In genomic region chr9:127968046-127968445, GRCh38 we compare ENCODE assay signal across 8 cellular contexts. TPM values are rescaled to one million over a fixed set of nuclear protein-coding genes. Genes with fewer than 3 reads are reported as not detected.
DNase-seq lines count a peak whose midpoint lies in the region; ATAC-seq, FAIRE-seq and TF ChIP-seq lines count a peak whose summit lies in the region.

No MANE protein-coding gene starts in this region.

- no peaks in the 10 kb centered on the region for H3K9me3 Mint-ChIP-seq in activated naive CD4-positive, alpha-beta T cell treated with anti-CD3 and anti-CD28 coated beads, Interleukin-2, amount 50 U/mL, for 24 hours

- WGBS in heart left ventricle, 4 donors = 74 to 89% (median 79%) methylated on average over 3 of the region's 3 CpGs
- WGBS in HepG2 (ENCODE audit: low lambda C conversion rate) = 88% methylated on average over 3 of the region's 3 CpGs
- WGBS in upper lobe of left lung, 2 donors = 63 to 100% methylated on average over 1 to 3 of the region's 3 CpGs

- CTCF ChIA-PET in HepG2 (lab: Yijun Ruan, JAX; ENCODE audit: low intra/inter-chr PET ratio, low total read pairs) = interaction anchor here (0.7 kb wide), 1 partner anchor 67 kb away, joined by 4 read pairs; no protein-coding TSS in a partner anchor

- intact Hi-C loops in heart left ventricle (cut with DNase I) = no loop called here
- intact Hi-C loops in cardiac septum (cut with DNase I) = no loop called here
- intact Hi-C loops in HepG2 (cut with micrococcal nuclease; ENCODE audit: unreplicated experiment) = no loop called here

- H3K4me3 ChIP-seq in heart left ventricle (no peak overlapping the region), HepG2 (replicated peaks in 1 of 3; ENCODE audit: insufficient read depth in 1 of 3, low read depth in 2 of 3, low read length in 3 of 3) (no peak overlapping the region), upper lobe of left lung (no peak overlapping the region)

- H3K9me3 ChIP-seq in heart left ventricle (no peaks in the 10 kb centered on the region), HepG2 (ENCODE audit: low read length) (no peaks in the 10 kb centered on the region), upper lobe of left lung (no peaks in the 10 kb centered on the region)

- peaks cover 98% of the 10 kb centered on the region for H3K4me1 Mint-ChIP-seq in activated naive CD4-positive, alpha-beta T cell treated with anti-CD3 and anti-CD28 coated beads, Interleukin-2, amount 50 U/mL, for 24 hours

- TF ChIP-seq POLR2A in heart left ventricle (IDR thresholded peaks at IDR 0.05) (no peak), HepG2 (IDR thresholded peaks at IDR 0.05; ENCODE audit: insufficient read depth in 1 of 2, low read depth in 2 of 2, low read length in 2 of 2) (no peak), upper lobe of left lung (IDR thresholded peaks at IDR 0.05) (no peak)

- no peak for FAIRE-seq in HepG2 (lab: Jason Lieb, UNC)

- no peaks in the 10 kb centered on the region for H3K27me3 Mint-ChIP-seq in activated naive CD4-positive, alpha-beta T cell treated with anti-CD3 and anti-CD28 coated beads, Interleukin-2, amount 50 U/mL, for 24 hours

- H3K36me3 Mint-ChIP-seq in activated naive CD4-positive, alpha-beta T cell treated with anti-CD3 and anti-CD28 coated beads, Interleukin-2, amount 50 U/mL, for 24 hours = no peaks in the 10 kb centered on the region

- in situ Hi-C loops in HepG2 (cut with HindIII; ENCODE audit: extremely low pct_ligation_motif_present, low pct_unique_long_range_greater_than_20kb) = no loop called here

- H3K9ac ChIP-seq in HepG2 (ENCODE audit: insufficient read depth, low read depth, low read length) = no peak overlapping the region

- no peak for TF ChIP-seq RAD21 in HepG2 (CRISPR knock-in tag; IDR thresholded peaks at IDR 0.05)

- H3K4me3 Mint-ChIP-seq in activated naive CD4-positive, alpha-beta T cell treated with anti-CD3 and anti-CD28 coated beads, Interleukin-2, amount 50 U/mL, for 24 hours = peak overlapping the region; percentile 78

- no peaks in the 10 kb centered on the region for H3K27me3 ChIP-seq in heart left ventricle
- H3K27me3 ChIP-seq in HepG2 (ENCODE audit: control insufficient read depth in 1 of 2, insufficient read depth in 2 of 2, low read length in 2 of 2) = no peaks in the 10 kb centered on the region
- no peaks in the 10 kb centered on the region for H3K27me3 ChIP-seq in upper lobe of left lung

- peaks cover 18 to 99% (median 90%) of the 10 kb centered on the region in 12 donors for H3K4me1 ChIP-seq in heart left ventricle
- H3K4me1 ChIP-seq in HepG2 (ENCODE audit: insufficient read depth, low read length) = peaks cover 68% of the 10 kb centered on the region
- H3K4me1 ChIP-seq in upper lobe of left lung = peaks cover 59 to 93% (median 84%) of the 10 kb centered on the region in 4 donors

- POLR2A ChIA-PET in HepG2 (lab: Yijun Ruan, JAX) = interaction anchor here (0.7 kb wide), 1 partner anchor 21 kb away, joined by 3 read pairs; no protein-coding TSS in a partner anchor

- no peak overlapping the region for H2AFZ ChIP-seq in HepG2 (ENCODE audit: low read length)

- H3K27ac ChIP-seq in heart left ventricle = peak overlapping the region in 10 of 12 donors; percentile 60 to 95 (median 76)
- H3K27ac ChIP-seq in HepG2 (ENCODE audit: extremely low read length, insufficient read depth, low read length) = no peak overlapping the region
- H3K27ac ChIP-seq in upper lobe of left lung = peak overlapping the region; percentile 57 to 88 (median 70)

- H4K20me1 ChIP-seq in HepG2 (ENCODE audit: insufficient read depth, low read length) = no peaks in the 10 kb centered on the region

- TF ChIP-seq CTCF in heart left ventricle (IDR thresholded peaks at IDR 0.05) (no peak), HepG2 (CRISPR knock-in tag; IDR thresholded peaks at IDR 0.05) (no peak), upper lobe of left lung (IDR thresholded peaks at IDR 0.05) (no peak)

- no peak overlapping the region for H3K4me2 ChIP-seq in HepG2 (ENCODE audit: low read depth, low read length)

- H3K36me3 ChIP-seq in heart left ventricle = no peaks in the 10 kb centered on the region
- H3K36me3 ChIP-seq in HepG2 (replicated peaks in 1 of 2; ENCODE audit: control insufficient read depth in 1 of 2, insufficient read depth in 2 of 2, low read length in 2 of 2) = peaks cover 1 to 5% of the 10 kb centered on the region in 2 experiments; a peak in 2 of 5 replicates
- H3K36me3 ChIP-seq in upper lobe of left lung = no peaks in the 10 kb centered on the region

- DNase-seq in heart left ventricle (peak in 1 of 5 donors; percentile 21), cardiac septum (ENCODE audit: low spot score) (no peak), HepG2 (ENCODE audit: low spot score) (no peak), upper lobe of left lung (peak in 1 of 2 donors; percentile 69), cerebellum (ENCODE audit: low spot score) (no peak)

- no peak for ATAC-seq in heart left ventricle
- ATAC-seq in HepG2 = no peak; the same call in 2 of the 3 replicates
- ATAC-seq in upper lobe of left lung (ENCODE audit: low FRiP score in 2 of 2) = no peak
- ATAC-seq in HG03521 (IDR thresholded peaks at IDR 0.05; ENCODE audit: unreplicated experiment) = no peak
- ATAC-seq in GM18867 (IDR thresholded peaks at IDR 0.05; ENCODE audit: unreplicated experiment) = no peak

- no TSS peak for BruUV-seq in HepG2 (replicated peaks; lab: Mats Ljungman, UMichigan)

- TF ChIP-seq EP300 in HepG2 (IDR thresholded peaks at IDR 0.05; ENCODE audit: low read depth in 2 of 2, low read length in 2 of 2) = no peak
- no peak for TF ChIP-seq EP300 in HepG2 (CRISPR knock-in tag; IDR thresholded peaks at IDR 0.05; ENCODE audit: borderline replicate concordance)
- TF ChIP-seq EP300 in upper lobe of left lung (IDR thresholded peaks at IDR 0.05) = no peak

- H3K27ac Mint-ChIP-seq in activated naive CD4-positive, alpha-beta T cell treated with anti-CD3 and anti-CD28 coated beads, Interleukin-2, amount 50 U/mL, for 24 hours = peak overlapping the region; percentile 98

- peaks cover 91% of the 10 kb centered on the region for H3K79me2 ChIP-seq in HepG2 (ENCODE audit: insufficient read depth, low read length)

RNA-seq across cellular contexts. Expression of gene EEIG1, which starts 12.7 kb away (rescaled TPM):
- total RNA-seq in heart left ventricle (10 to 100 TPM in 7 of 9 donors, 1 to 10 TPM in 2; 5.4 to 45.2 (median 24.1) TPM), cardiac septum (24.1 TPM), HepG2 (2016; rRNA removed; fragmentation: Illumina TruSeq; extraction: Trizol) (16.1 and 16.6 TPM in 2 replicates), upper lobe of left lung (10 to 100 TPM; 17.8 to 60.7 (median 48.0) TPM), cerebellum (6.6 TPM)
- polyA plus RNA-seq in heart left ventricle (10 to 100 TPM in 1 of 2 donors, 1 to 10 TPM in 1; 9.2 to 10.4 TPM), HepG2 (2011; rRNA removed) (25.2 and 30.1 TPM in 2 replicates)
- 10.4 and 11.3 TPM in 2 replicates for total RNA-seq in HepG2 (2016; cell fraction: cytosol; rRNA removed; fragmentation: Illumina TruSeq; extraction: Trizol; ENCODE audit: low read depth)
- 12.3 and 17.2 TPM in 2 replicates for total RNA-seq in HepG2 (2016; cell fraction: insoluble cytoplasmic fraction; rRNA removed; fragmentation: Illumina TruSeq; extraction: Trizol)
- 21.5 and 21.9 TPM in 2 replicates for total RNA-seq in HepG2 (2016; cell fraction: membrane; rRNA removed; fragmentation: Illumina TruSeq; extraction: Trizol)
- total RNA-seq in HepG2 (2016; cell fraction: nucleus; rRNA removed; fragmentation: Illumina TruSeq; extraction: Trizol) = 20.0 and 24.0 TPM in 2 replicates
- polyA plus RNA-seq in HepG2 (2011; cell fraction: cytosol; rRNA removed) = 19.7 and 22.7 TPM in 2 replicates
- 108 and 126 TPM in 2 replicates for polyA plus RNA-seq in HepG2 (2011; cell fraction: nucleus; rRNA removed)
- 22.5 and 36.8 TPM in 2 replicates for polyA plus RNA-seq in HepG2 (2012)
- 3.8 and 4.2 TPM in 2 replicates for polyA plus RNA-seq in HepG2 (2016; cell fraction: cytosol; fragmentation: Illumina TruSeq; extraction: Trizol; ENCODE audit: low read depth)
- polyA plus RNA-seq in HepG2 (2016; cell fraction: insoluble cytoplasmic fraction; fragmentation: Illumina TruSeq; extraction: Trizol; ENCODE audit: low read depth) = 24.1 and 30.7 TPM in 2 replicates
- 16.7 and 17.4 TPM in 2 replicates for polyA plus RNA-seq in HepG2 (2016; cell fraction: membrane; fragmentation: Illumina TruSeq; extraction: Trizol; ENCODE audit: low read depth)
- polyA plus RNA-seq in HepG2 (2016; cell fraction: nucleus; fragmentation: Illumina TruSeq; extraction: Trizol; ENCODE audit: insufficient read depth, low read depth) = 72.4 and 76.1 TPM in 2 replicates
- 25.3 and 40.6 TPM in 2 replicates for polyA minus RNA-seq in HepG2 (2011; rRNA and poly(A)+ RNA removed; ENCODE audit: low replicate concordance)
- 8.3 and 11.4 TPM in 2 replicates for polyA minus RNA-seq in HepG2 (2011; cell fraction: cytosol; rRNA and poly(A)+ RNA removed)
- 25.0 and 25.4 TPM in 2 replicates for polyA minus RNA-seq in HepG2 (2011; cell fraction: nucleus; rRNA and poly(A)+ RNA removed)

RNA-seq across cellular contexts. Expression of gene DPM2, which starts 30.4 kb away (rescaled TPM):
- total RNA-seq in heart left ventricle = 10 to 100 TPM in 7 of 9 donors, 1 to 10 TPM in 2; 7.2 to 19.5 (median 11.7) TPM
- 10 to 100 TPM; 15.3 to 31.7 TPM for polyA plus RNA-seq in heart left ventricle
- total RNA-seq in cardiac septum = 14.9 TPM
- 17.5 and 24.8 TPM in 2 replicates for total RNA-seq in HepG2 (2016; rRNA removed; fragmentation: Illumina TruSeq; extraction: Trizol)
- 20.0 and 27.3 TPM in 2 replicates for total RNA-seq in HepG2 (2016; cell fraction: cytosol; rRNA removed; fragmentation: Illumina TruSeq; extraction: Trizol; ENCODE audit: low read depth)
- total RNA-seq in HepG2 (2016; cell fraction: insoluble cytoplasmic fraction; rRNA removed; fragmentation: Illumina TruSeq; extraction: Trizol) = 14.9 and 23.0 TPM in 2 replicates
- total RNA-seq in HepG2 (2016; cell fraction: membrane; rRNA removed; fragmentation: Illumina TruSeq; extraction: Trizol) = 31.4 and 35.9 TPM in 2 replicates
- 18.6 and 22.0 TPM in 2 replicates for total RNA-seq in HepG2 (2016; cell fraction: nucleus; rRNA removed; fragmentation: Illumina TruSeq; extraction: Trizol)
- 35.3 and 38.6 TPM in 2 replicates for polyA plus RNA-seq in HepG2 (2011; rRNA removed)
- 30.5 and 35.2 TPM in 2 replicates for polyA plus RNA-seq in HepG2 (2011; cell fraction: cytosol; rRNA removed)
- 36.6 and 37.4 TPM in 2 replicates for polyA plus RNA-seq in HepG2 (2011; cell fraction: nucleus; rRNA removed)
- 21.4 and 25.3 TPM in 2 replicates for polyA plus RNA-seq in HepG2 (2012)
- 32.5 and 40.9 TPM in 2 replicates for polyA plus RNA-seq in HepG2 (2016; cell fraction: cytosol; fragmentation: Illumina TruSeq; extraction: Trizol; ENCODE audit: low read depth)
- polyA plus RNA-seq in HepG2 (2016; cell fraction: insoluble cytoplasmic fraction; fragmentation: Illumina TruSeq; extraction: Trizol; ENCODE audit: low read depth) = 30.7 and 34.8 TPM in 2 replicates
- 49.8 and 53.8 TPM in 2 replicates for polyA plus RNA-seq in HepG2 (2016; cell fraction: membrane; fragmentation: Illumina TruSeq; extraction: Trizol; ENCODE audit: low read depth)
- 49.9 and 52.5 TPM in 2 replicates for polyA plus RNA-seq in HepG2 (2016; cell fraction: nucleus; fragmentation: Illumina TruSeq; extraction: Trizol; ENCODE audit: insufficient read depth, low read depth)
- polyA minus RNA-seq in HepG2 (2011; rRNA and poly(A)+ RNA removed; ENCODE audit: low replicate concordance) = 68.5 and 193 TPM in 2 replicates
- polyA minus RNA-seq in HepG2 (2011; cell fraction: cytosol; rRNA and poly(A)+ RNA removed) = 12.9 and 15.4 TPM in 2 replicates
- polyA minus RNA-seq in HepG2 (2011; cell fraction: nucleus; rRNA and poly(A)+ RNA removed) = 34.8 and 35.4 TPM in 2 replicates
- total RNA-seq in upper lobe of left lung = 10 to 100 TPM; 20.1 to 40.7 (median 25.6) TPM
- total RNA-seq in cerebellum = 11.0 TPM

RNA-seq across cellular contexts. Expression of gene PIP5KL1, which starts 37.5 kb away (rescaled TPM):
- total RNA-seq in heart left ventricle (under 1 TPM in 7 of 9 donors, not detected in 2; 0.33 to 0.77 (median 0.51) TPM), cardiac septum (0.57 TPM), HepG2 (2016; rRNA removed; fragmentation: Illumina TruSeq; extraction: Trizol) (0.20 TPM in 1 of 2 replicates, not detected in the other), upper lobe of left lung (10 to 100 TPM in 3 of 6 donors, 1 to 10 TPM in 3; 4.1 to 38.8 (median 10.0) TPM), cerebellum (3.5 TPM)
- polyA plus RNA-seq in heart left ventricle (under 1 TPM; 0.12 to 0.15 TPM), HepG2 (2011; rRNA removed) (0.44 and 0.49 TPM in 2 replicates)
- 0.51 TPM in 1 of 2 replicates, not detected in the other for total RNA-seq in HepG2 (2016; cell fraction: cytosol; rRNA removed; fragmentation: Illumina TruSeq; extraction: Trizol; ENCODE audit: low read depth)
- total RNA-seq in HepG2 (2016; cell fraction: insoluble cytoplasmic fraction; rRNA removed; fragmentation: Illumina TruSeq; extraction: Trizol) = 0.15 TPM in 1 of 2 replicates, not detected in the other
- not detected in 2 replicates for total RNA-seq in HepG2 (2016; cell fraction: membrane; rRNA removed; fragmentation: Illumina TruSeq; extraction: Trizol)
- 0.56 TPM in 1 of 2 replicates, not detected in the other for total RNA-seq in HepG2 (2016; cell fraction: nucleus; rRNA removed; fragmentation: Illumina TruSeq; extraction: Trizol)
- polyA plus RNA-seq in HepG2 (2011; cell fraction: cytosol; rRNA removed) = 0.17 and 0.32 TPM in 2 replicates
- 5.3 and 9.9 TPM in 2 replicates for polyA plus RNA-seq in HepG2 (2011; cell fraction: nucleus; rRNA removed)
- polyA plus RNA-seq in HepG2 (2012) = 0.32 and 0.67 TPM in 2 replicates
- 0.24 TPM in 1 of 2 replicates, not detected in the other for polyA plus RNA-seq in HepG2 (2016; cell fraction: cytosol; fragmentation: Illumina TruSeq; extraction: Trizol; ENCODE audit: low read depth)
- polyA plus RNA-seq in HepG2 (2016; cell fraction: insoluble cytoplasmic fraction; fragmentation: Illumina TruSeq; extraction: Trizol; ENCODE audit: low read depth) = not detected in 2 replicates
- polyA plus RNA-seq in HepG2 (2016; cell fraction: membrane; fragmentation: Illumina TruSeq; extraction: Trizol; ENCODE audit: low read depth) = not detected in 2 replicates
- 1.1 TPM in 1 of 2 replicates, not detected in the other for polyA plus RNA-seq in HepG2 (2016; cell fraction: nucleus; fragmentation: Illumina TruSeq; extraction: Trizol; ENCODE audit: insufficient read depth, low read depth)
- 0.72 and 1.4 TPM in 2 replicates for polyA minus RNA-seq in HepG2 (2011; rRNA and poly(A)+ RNA removed; ENCODE audit: low replicate concordance)
- 0.88 TPM in 1 of 2 replicates, not detected in the other for polyA minus RNA-seq in HepG2 (2011; cell fraction: cytosol; rRNA and poly(A)+ RNA removed)
- polyA minus RNA-seq in HepG2 (2011; cell fraction: nucleus; rRNA and poly(A)+ RNA removed) = 1.3 and 2.2 TPM in 2 replicates

RNA-seq across cellular contexts. Expression of gene ST6GALNAC4, which starts 51.2 kb away (rescaled TPM):
- total RNA-seq in heart left ventricle (10 to 100 TPM; 28.3 to 66.1 (median 42.6) TPM), cardiac septum (48.1 TPM), HepG2 (2016; rRNA removed; fragmentation: Illumina TruSeq; extraction: Trizol) (14.8 and 18.8 TPM in 2 replicates), upper lobe of left lung (100 to 1,000 TPM in 1 of 6 donors, 10 to 100 TPM in 5; 41.3 to 105 (median 56.2) TPM), cerebellum (9.0 TPM)
- polyA plus RNA-seq in heart left ventricle (10 to 100 TPM; 17.0 to 72.0 TPM), HepG2 (2011; rRNA removed) (27.7 and 36.4 TPM in 2 replicates)
- 35.6 and 43.0 TPM in 2 replicates for total RNA-seq in HepG2 (2016; cell fraction: cytosol; rRNA removed; fragmentation: Illumina TruSeq; extraction: Trizol; ENCODE audit: low read depth)
- 13.0 and 19.7 TPM in 2 replicates for total RNA-seq in HepG2 (2016; cell fraction: insoluble cytoplasmic fraction; rRNA removed; fragmentation: Illumina TruSeq; extraction: Trizol)
- 47.7 and 65.6 TPM in 2 replicates for total RNA-seq in HepG2 (2016; cell fraction: membrane; rRNA removed; fragmentation: Illumina TruSeq; extraction: Trizol)
- 12.8 and 17.5 TPM in 2 replicates for total RNA-seq in HepG2 (2016; cell fraction: nucleus; rRNA removed; fragmentation: Illumina TruSeq; extraction: Trizol)
- 26.2 and 47.9 TPM in 2 replicates for polyA plus RNA-seq in HepG2 (2011; cell fraction: cytosol; rRNA removed)
- polyA plus RNA-seq in HepG2 (2011; cell fraction: nucleus; rRNA removed) = 41.2 and 43.3 TPM in 2 replicates
- polyA plus RNA-seq in HepG2 (2012) = 14.8 and 21.6 TPM in 2 replicates
- 55.5 and 75.3 TPM in 2 replicates for polyA plus RNA-seq in HepG2 (2016; cell fraction: cytosol; fragmentation: Illumina TruSeq; extraction: Trizol; ENCODE audit: low read depth)
- polyA plus RNA-seq in HepG2 (2016; cell fraction: insoluble cytoplasmic fraction; fragmentation: Illumina TruSeq; extraction: Trizol; ENCODE audit: low read depth) = 20.6 and 23.9 TPM in 2 replicates
- 69.4 and 78.8 TPM in 2 replicates for polyA plus RNA-seq in HepG2 (2016; cell fraction: membrane; fragmentation: Illumina TruSeq; extraction: Trizol; ENCODE audit: low read depth)
- 25.2 and 32.3 TPM in 2 replicates for polyA plus RNA-seq in HepG2 (2016; cell fraction: nucleus; fragmentation: Illumina TruSeq; extraction: Trizol; ENCODE audit: insufficient read depth, low read depth)
- 74.4 and 118 TPM in 2 replicates for polyA minus RNA-seq in HepG2 (2011; rRNA and poly(A)+ RNA removed; ENCODE audit: low replicate concordance)
- 40.0 and 42.1 TPM in 2 replicates for polyA minus RNA-seq in HepG2 (2011; cell fraction: cytosol; rRNA and poly(A)+ RNA removed)
- polyA minus RNA-seq in HepG2 (2011; cell fraction: nucleus; rRNA and poly(A)+ RNA removed) = 15.6 and 17.8 TPM in 2 replicates
